In genomic region chr1:149103109-149104081, GRCh38 we compare ENCODE assay signal across 8 cellular contexts. TPM values are rescaled to one million over a fixed set of nuclear protein-coding genes. Genes with fewer than 3 reads are reported as not detected.
DNase-seq lines count a peak whose midpoint lies in the region; ATAC-seq and TF ChIP-seq lines count a peak whose summit lies in the region.
"Not testable (repeated sequence)": the region's sequence is repeated elsewhere in the genome, so short reads cannot be mapped to it uniquely, and the experiment has no call there.

Gene NBPF9, minus strand, starts transcription at chr1:149103551. Its CDS starts 21,412 bp downstream, at chr1:149082139.

- CTCF ChIA-PET in A673 (lab: Charles Lee): not testable (repeated sequence)

- H3K4me3 ChIP-seq in A673 (ENCODE audit: low read depth, low read length, poor library complexity, severe bottlenecking) (peak within 1 kb of the TSS; percentile 40), coronary artery (peak within 1 kb of the TSS; percentile 67), left lung (peak within 1 kb of the TSS; percentile 33 to 35)

- BruUV-seq in A673 (replicated peaks; lab: Mats Ljungman, UMichigan): TSS peak; percentile 59

- H3K27me3 ChIP-seq in A673 (replicated peaks; ENCODE audit: insufficient read depth, low read depth, low read length, poor library complexity); left lung: not testable (repeated sequence)

- POLR2A ChIA-PET in A673 (lab: Charles Lee; ENCODE audit: low non-redundant PET): not testable (repeated sequence)

- H3K9me3 ChIP-seq in A673 (ENCODE audit: low read depth, low read length, poor library complexity, severe bottlenecking); left lung: not testable (repeated sequence)

- ATAC-seq in GM19043 (IDR thresholded peaks at IDR 0.05; ENCODE audit: low read depth, unreplicated experiment) (peak; percentile 89), HG03095 (IDR thresholded peaks at IDR 0.05; ENCODE audit: unreplicated experiment) (peak; percentile 92), left lung (peak; percentile 99)

- not testable (repeated sequence) for H3K36me3 ChIP-seq in A673 (ENCODE audit: insufficient read depth, low read length, poor library complexity, severe bottlenecking); left lung

- DNase-seq in A673 (ENCODE audit: low spot score): peak; percentile 62
- peak; percentile 9 to 39 for DNase-seq in NCI-H524 (lab: John Stamatoyannopoulos, UW)
- DNase-seq in activated CD4-positive, alpha-beta T cell treated with anti-CD3 and anti-CD28 coated beads, Interleukin-2, amount 50 U/mL, for 24 hours (ENCODE audit: low read depth in 1 of 2, low spot score in 1 of 2): peak; percentile 21 to 25
- peak; percentile 68 for DNase-seq in coronary artery (ENCODE audit: low spot score)
- peak; percentile 61 to 84 for DNase-seq in left lung
- DNase-seq in stimulated activated CD4-positive, alpha-beta T cell treated with anti-CD3 and anti-CD28 coated beads, Interleukin-12 subunit alpha, Interleukin-12 subunit beta, amount 100 ng/mL, for 24 hours (ENCODE audit: low read depth in 2 of 2): peak; percentile 17 to 46

- H3K27ac ChIP-seq in A673 (ENCODE audit: low read depth, low read length, poor library complexity, severe bottlenecking): not testable (repeated sequence)
- H3K27ac ChIP-seq in coronary artery: peak within 1 kb of the TSS; percentile 69 to 76
- H3K27ac ChIP-seq in left lung: peak within 1 kb of the TSS in 1 of 2 donors; percentile 65

- intact Hi-C loops in A673 (cut with micrococcal nuclease; ENCODE audit: unreplicated experiment); left lung (cut with DNase I): not testable (repeated sequence)

- not testable (repeated sequence) for TF ChIP-seq CTCF in A673 (conservative IDR thresholded peaks at IDR 0.05; ENCODE audit: low read depth, low read length); coronary artery (IDR thresholded peaks at IDR 0.05); left lung (IDR thresholded peaks at IDR 0.05)

- H3K4me1 ChIP-seq in A673 (ENCODE audit: insufficient read depth, low read length, poor library complexity, severe bottlenecking); left lung: not testable (repeated sequence)

RNA-seq across cellular contexts. Expression of gene NBPF9, which starts in this region (rescaled TPM):
- total RNA-seq in A673 (2021) (37.0 and 40.2 TPM in 2 replicates), left lung (10 to 100 TPM; 24.7 to 28.6 TPM)
